ENCODE assay signal across 18 cellular contexts in genomic region chr5:160250226-160250625, GRCh38. TPM values are rescaled to one million over a fixed set of nuclear protein-coding genes. Genes with fewer than 3 reads are reported as not detected.
A peak's percentile ranks its signal among the peaks of the same experiment; 100 is the strongest.
DNase-seq lines count a peak whose midpoint lies in the region; ATAC-seq and TF ChIP-seq lines count a peak whose summit lies in the region.
"Had no signal": no experiment of that assay in that cellular context is flagged by ENCODE, and none has a peak within 500 bp of the region (broad histone marks: within the 10 kb centered on the region; RNA-seq: fewer than 3 reads in every experiment).

No MANE protein-coding gene starts in this region.

- TF ChIP-seq CTCF in spleen (IDR thresholded peaks at IDR 0.05 in 8 of 11, conservative IDR thresholded peaks at IDR 0.05 in 3 of 11) (no peak), foreskin keratinocyte (conservative IDR thresholded peaks at IDR 0.05) (no peak), hepatocyte (IDR thresholded peaks at IDR 0.05; ENCODE audit: poor library complexity) (no peak)

- no peak overlapping the region for H3K4me2 ChIP-seq in hepatocyte
- H3K4me2 ChIP-seq: A549 had no signal

- H3K27me3 ChIP-seq in H7 (ENCODE audit: control insufficient read depth, insufficient read depth, low read length) (no peaks in the 10 kb centered on the region), spleen (replicated peaks in 1 of 7) (no peaks in the 10 kb centered on the region), foreskin keratinocyte (no peaks in the 10 kb centered on the region), hepatocyte (no peaks in the 10 kb centered on the region)
- H3K27me3 ChIP-seq: BE2C had no signal

- no peak overlapping the region for H2AFZ ChIP-seq in hepatocyte

- H4K20me1 ChIP-seq in hepatocyte (ENCODE audit: insufficient read depth, poor library complexity, severe bottlenecking): no peaks in the 10 kb centered on the region

- ATAC-seq in left colon: peak; percentile 21
- ATAC-seq in foreskin keratinocyte: no peak
- ATAC-seq: A549; CD8-positive, alpha-beta T cell had no signal

- intact Hi-C loops in left colon (cut with DNase I, micrococcal nuclease): no loop called here
- intact Hi-C loops in spleen (cut with DNase I; ENCODE audit: low total_unique reads): no loop called here

- H3K9me3 ChIP-seq in spleen (no peaks in the 10 kb centered on the region), hepatocyte (ENCODE audit: low read depth) (no peaks in the 10 kb centered on the region)
- H3K9me3 ChIP-seq: A549, BE2C had no signal

- H3K36me3 ChIP-seq in H7 (replicated peaks; ENCODE audit: control insufficient read depth, insufficient read depth, low read length) (peaks cover 15% of the 10 kb centered on the region), spleen (peaks cover 0 to 47% (median 11%) of the 10 kb centered on the region in 6 donors), hepatocyte (replicated peaks; ENCODE audit: insufficient read depth, low read depth) (no peaks in the 10 kb centered on the region)

- H3K27ac ChIP-seq in spleen (no peak overlapping the region), foreskin keratinocyte (no peak overlapping the region), hepatocyte (no peak overlapping the region)
- H3K27ac ChIP-seq: A549 had no signal

- no peaks in the 10 kb centered on the region for H3K9me2 ChIP-seq in hepatocyte (replicated peaks; ENCODE audit: insufficient read depth)

- no peak for TF ChIP-seq POLR2A in spleen (IDR thresholded peaks at IDR 0.05)

- H3K4me3 ChIP-seq in H7 (ENCODE audit: insufficient read depth, low read depth, low read length) (no peak overlapping the region), spleen (no peak overlapping the region), hepatocyte (no peak overlapping the region)
- H3K4me3 ChIP-seq: A549 had no signal

- 90 to 98% (median 93%) methylated on average over 5 of the region's 5 CpGs for WGBS in spleen, 5 donors
- WGBS in hepatocyte (ENCODE audit: low lambda C conversion rate, missing lambda C conversion rate): 89% methylated on average over 5 of the region's 5 CpGs

- DNase-seq in ELF-1 (ENCODE audit: low read depth, low spot score): peak; percentile 77
- peak; percentile 59 for DNase-seq in H7
- DNase-seq in left colon: no peak
- peak; percentile 47 for DNase-seq in spleen
- no peak for DNase-seq in foreskin keratinocyte
- DNase-seq in hepatocyte (ENCODE audit: low spot score): no peak
- DNase-seq in NCI-H1092 (lab: John Stamatoyannopoulos, UW): no peak
- DNase-seq: BE2C; CD8-positive, alpha-beta T cell; COR-L47; DMS153; DMS79 treated with DMSO at 0.1 percent for 48 hours; EL; GDM1 had no signal

- H3K79me2 ChIP-seq in hepatocyte: no peaks in the 10 kb centered on the region

- H3K4me1 ChIP-seq in spleen (no peaks in the 10 kb centered on the region), foreskin keratinocyte (no peaks in the 10 kb centered on the region), hepatocyte (ENCODE audit: insufficient read depth) (no peaks in the 10 kb centered on the region)
- H3K4me1 ChIP-seq: A549 had no signal

RNA-seq across cellular contexts. Expression of gene FABP6, which starts 20.9 kb away (rescaled TPM):
- total RNA-seq in H7 (2014; rRNA removed; shearing (Covaris generic)): 0.48 and 1.3 TPM in 2 replicates
- not detected for total RNA-seq in left colon
- total RNA-seq in spleen: not detected
- polyA plus RNA-seq in spleen: under 1 TPM in 1 of 3 donors, not detected in 2; 0.24 TPM
- not detected in 2 replicates for total RNA-seq in foreskin keratinocyte
- polyA plus RNA-seq in foreskin keratinocyte: 0.07 TPM in 1 of 2 replicates, not detected in the other
- 51.5 and 55.7 TPM in 2 replicates for total RNA-seq in hepatocyte
- polyA plus RNA-seq in hepatocyte: 7.2 and 12.2 TPM in 2 replicates
- total RNA-seq: CD8-positive, alpha-beta T cell had no signal
- polyA plus RNA-seq: AG04450, CD14-positive monocyte, IgD-negative memory B cell had no signal

Comparison
In these comparisons a context has a peak if more than half of its experiments do, and no peak if none do; other contexts are left out.
1. DNase-seq: peak in ELF-1 (single experiment), H7 (single experiment) and spleen (single experiment); none in left colon (0 of 2), foreskin keratinocyte (0 of 2), hepatocyte (single experiment) and NCI-H1092 (single experiment).
2. RNA of gene FABP6, which starts 20.9 kb away (total RNA-seq): 51.5 to 55.7 TPM in hepatocyte; 0.48 to 1.3 TPM in H7, not detected in left colon, not detected in foreskin keratinocyte and not detected in spleen; every median in the first group is over 10 times any median in the second.